In the genomic region with DNA sequence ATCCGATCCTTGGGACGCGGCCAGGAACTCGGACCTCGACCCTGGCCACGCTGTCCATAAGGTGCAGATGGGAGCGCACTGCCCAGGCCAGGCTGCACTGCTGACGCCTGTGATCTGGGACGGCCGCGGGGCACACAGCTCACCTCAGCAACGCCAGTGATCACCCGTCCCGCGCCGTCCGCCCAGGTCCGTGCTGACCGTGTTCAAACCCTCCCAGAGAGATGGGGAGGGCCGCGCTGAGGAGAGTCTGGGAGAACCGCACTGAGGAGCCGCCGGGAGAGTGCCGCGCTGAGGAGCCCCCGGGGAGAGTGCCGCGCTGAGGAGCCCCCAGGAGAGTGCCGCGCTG, we compare ENCODE assay signal across 8 cellular contexts. TPM values are rescaled to one million over a fixed set of nuclear protein-coding genes. Genes with fewer than 3 reads are reported as not detected.
DNase-seq lines count a peak whose midpoint lies in the region; ATAC-seq and TF ChIP-seq lines count a peak whose summit lies in the region.

No MANE protein-coding gene starts in this region.

- H3K9ac ChIP-seq in skeletal muscle satellite cell (ENCODE audit: low read depth, low read length) = peak overlapping the region; percentile 78

- DNase-seq in AG04450 (ENCODE audit: low read depth, low spot score) (no peak), right atrium auricular region (ENCODE audit: low spot score) (no peak), HuH-7 (ENCODE audit: low spot score) (no peak), HPDE6-E6E7 (ENCODE audit: extremely low spot score) (no peak)
- DNase-seq in activated T-cell treated with anti-CD3 and anti-CD28 coated beads, Interleukin-2, amount 50 U/mL, for 48 hours = peak; percentile 32 to 35

- H3K9me3 ChIP-seq in AG04450 (ENCODE audit: control insufficient read depth, insufficient read depth, low read length) (peaks cover 12% of the 10 kb centered on the region), HEK293 (ENCODE audit: control insufficient read depth, insufficient read depth, low read depth, low read length) (no peaks in the 10 kb centered on the region), right atrium auricular region (no peaks in the 10 kb centered on the region), skeletal muscle satellite cell (replicated peaks; ENCODE audit: low read length) (no peaks in the 10 kb centered on the region)

- H3K4me3 ChIP-seq in AG04450 (ENCODE audit: low read depth, low read length) (peak overlapping the region; percentile 60), HEK293 (ENCODE audit: low read depth, low read length) (peak overlapping the region; percentile 76), right atrium auricular region (peak overlapping the region; percentile 68 to 70), skeletal muscle satellite cell (ENCODE audit: low read length) (peak overlapping the region; percentile 89)

- POLR2A ChIA-PET in AG04450 (lab: Yijun Ruan, JAX) = interaction anchor here (0.6 to 1.6 kb wide), 10 partner anchors 9 to 187 kb away, joined by 3 to 10 read pairs (median 5); partner anchors contain the start of gene CDKN1C
- POLR2A ChIA-PET in HEK293 (lab: Yijun Ruan, JAX) = interaction anchor here (0.9 to 1.3 kb wide), 6 partner anchors 9 to 190 kb away, joined by 3 to 13 read pairs (median 5); no protein-coding TSS in a partner anchor

- peaks cover 4% of the 10 kb centered on the region for H3K27me3 ChIP-seq in AG04450 (ENCODE audit: control insufficient read depth, insufficient read depth, low read length)
- no peaks in the 10 kb centered on the region for H3K27me3 ChIP-seq in right atrium auricular region
- H3K27me3 ChIP-seq in skeletal muscle satellite cell (ENCODE audit: control insufficient read depth, insufficient read depth, low read length) = peaks cover 17% of the 10 kb centered on the region

- CTCF ChIA-PET in AG04450 (lab: Charles Lee) (no interaction called here), HEK293 (lab: Yijun Ruan, JAX) (no interaction called here)

- peak overlapping the region; percentile 79 for H3K4me2 ChIP-seq in skeletal muscle satellite cell (ENCODE audit: low read length)

- H3K27ac ChIP-seq in AG04450 (ENCODE audit: low read depth, low read length) = no peak overlapping the region
- H3K27ac ChIP-seq in HEK293 (ENCODE audit: extremely low read depth, low read depth, low read length) = peak overlapping the region; percentile 60; the same call in 1 of the 2 replicates
- H3K27ac ChIP-seq in right atrium auricular region = peak overlapping the region; percentile 81

- no peaks in the 10 kb centered on the region for H3K4me1 ChIP-seq in HEK293 (ENCODE audit: control insufficient read depth, insufficient read depth, low read length)
- H3K4me1 ChIP-seq in right atrium auricular region = peaks cover 0 to 29% of the 10 kb centered on the region in 2 donors
- H3K4me1 ChIP-seq in skeletal muscle satellite cell (ENCODE audit: control insufficient read depth, insufficient read depth, low read length) = peaks cover 9% of the 10 kb centered on the region

- H3K36me3 ChIP-seq in HEK293 (ENCODE audit: control insufficient read depth in 2 of 2, insufficient read depth in 1 of 2, low read length in 2 of 2) (peaks cover 0 to 9% of the 10 kb centered on the region in 2 experiments; a peak in 1 of 3 replicates), right atrium auricular region (no peaks in the 10 kb centered on the region), skeletal muscle satellite cell (ENCODE audit: insufficient read depth, low read length) (no peaks in the 10 kb centered on the region)

- no peak for ATAC-seq in GM21619 (IDR thresholded peaks at IDR 0.05; ENCODE audit: unreplicated experiment)

- TF ChIP-seq CTCF in AG04450 (IDR thresholded peaks at IDR 0.05; ENCODE audit: low read depth, low read length) = no peak
- TF ChIP-seq CTCF in HEK293 (tag by site-specific recombination; IDR thresholded peaks at IDR 0.05) = no peak
- no peak for TF ChIP-seq CTCF in right atrium auricular region (IDR thresholded peaks at IDR 0.05)

TF ChIP-seq in HEK293, 187 proteins besides CTCF, POLR2A, EP300 and RAD21:
- TF ChIP-seq PRDM1 (tag by site-specific recombination; IDR thresholded peaks at IDR 0.05) = no peak

RNA-seq across cellular contexts. Expression of gene KCNQ1OT1, which starts 0.6 kb away (rescaled TPM):
- 0.33 and 0.42 TPM in 2 replicates for polyA plus RNA-seq in AG04450 (2011; rRNA removed)
- 6.8 and 7.1 TPM in 2 replicates for polyA minus RNA-seq in AG04450 (2011; rRNA and poly(A)+ RNA removed)
- total RNA-seq in right atrium auricular region = under 1 TPM; 0.35 to 0.37 TPM
- total RNA-seq in skeletal muscle satellite cell (2012; rRNA removed) = 1.7 and 2.5 TPM in 2 replicates

Comparison
In these comparisons a context has a peak if more than half of its experiments do, and no peak if none do; other contexts are left out.
1. DNase-seq: peak in activated T-cell treated with anti-CD3 and anti-CD28 coated beads, Interleukin-2, amount 50 U/mL, for 48 hours (2 of 2); none in AG04450 (single experiment), right atrium auricular region (single experiment), HuH-7 (single experiment) and HPDE6-E6E7 (single experiment).
2. Peak in every context shown above with its lines, with median percentiles within 50 percentile points of each other: H3K4me3 ChIP-seq.